In the genomic region with DNA sequence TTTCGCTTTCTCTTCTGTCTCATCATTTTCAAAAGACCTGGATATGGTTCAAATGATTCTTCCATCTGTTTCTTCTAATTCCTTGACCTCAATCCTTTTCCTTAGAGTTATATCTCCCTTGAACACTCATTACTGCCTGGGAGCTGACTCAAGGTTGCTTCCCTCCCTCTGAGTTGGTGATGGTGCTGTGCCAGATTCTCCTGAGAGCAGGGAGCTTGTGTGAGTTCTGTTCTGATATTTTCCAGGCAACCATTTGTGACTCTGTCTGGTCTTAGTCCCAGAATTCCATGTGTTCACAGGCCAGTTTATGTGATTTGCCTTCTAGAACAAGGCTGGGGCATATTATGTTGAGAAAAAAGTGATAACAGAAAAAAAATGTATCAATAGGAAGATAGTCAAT, we compare ENCODE assay signal across 20 cellular contexts.
DNase-seq lines count a peak whose midpoint lies in the region; ATAC-seq and TF ChIP-seq lines count a peak whose summit lies in the region.
"Had no signal": no experiment of that assay in that cellular context is flagged by ENCODE, and none has a peak within 500 bp of the region (broad histone marks: within the 10 kb centered on the region; RNA-seq: fewer than 3 reads in every experiment).

No MANE protein-coding gene starts in this region.

- H3K4me3 Mint-ChIP-seq in natural killer cell = no peak overlapping the region
- H3K4me3 Mint-ChIP-seq: activated CD4-positive, alpha-beta T cell treated with anti-CD3 and anti-CD28 coated beads, Interleukin-2, amount 10 ng/mL, durations not matched to agents 7 days and 5 days; activated naive CD8-positive, alpha-beta T cell treated with anti-CD3 and anti-CD28 coated beads, Interleukin-2, amount 10 ng/mL, durations not matched to agents 7 days and 5 days; activated T-cell treated with anti-CD3 and anti-CD28 coated beads, Interleukin-2, amount 50 U/mL, for 24 hours; B cell; memory B cell had no signal

- DNase-seq in Ammon's horn (ENCODE audit: low spot score) (peak; percentile 5), LHCN-M2 (ENCODE audit: low read depth) (peak; percentile 35), cardiac fibroblast (ENCODE audit: low read depth in 2 of 2) (peak; percentile 23), myocyte (ENCODE audit: low read depth) (peak; percentile 18), NOMO-1 treated with DMSO at 0.1 percent for 48 hours (lab: John Stamatoyannopoulos, UW; ENCODE audit: unreplicated experiment) (no peak), natural killer cell (no peak)
- DNase-seq: activated CD4-positive, alpha-beta T cell treated with anti-CD3 and anti-CD28 coated beads, Interleukin-2, amount 10 ng/mL, durations not matched to agents 7 days and 5 days; activated naive CD8-positive, alpha-beta T cell treated with anti-CD3 and anti-CD28 coated beads, Interleukin-2, amount 10 ng/mL, durations not matched to agents 7 days and 5 days; activated T-cell treated with anti-CD3 and anti-CD28 coated beads, Interleukin-2, amount 50 U/mL, for 24 hours; foreskin keratinocyte; NCI-H2029 treated with DMSO at 0.1 percent for 48 hours; NCI-H774; nucleus accumbens; SHP77; stomach; T1000 had no signal

- ATAC-seq in GM21786 (IDR thresholded peaks at IDR 0.05; ENCODE audit: unreplicated experiment) = no peak
- no peak for ATAC-seq in natural killer cell
- no peak for ATAC-seq in GM18858 (IDR thresholded peaks at IDR 0.05; ENCODE audit: unreplicated experiment)
- ATAC-seq: foreskin keratinocyte had no signal

- TF ChIP-seq CTCF in cardiac fibroblast (IDR thresholded peaks at IDR 0.05; ENCODE audit: low read depth, low read length) (no peak), natural killer cell (IDR thresholded peaks at IDR 0.05) (no peak)

- no peaks in the 10 kb centered on the region for H3K36me3 Mint-ChIP-seq in natural killer cell
- H3K36me3 Mint-ChIP-seq: activated naive CD8-positive, alpha-beta T cell treated with anti-CD3 and anti-CD28 coated beads, Interleukin-2, amount 10 ng/mL, durations not matched to agents 7 days and 5 days; memory B cell had no signal

- no peak overlapping the region for H3K27ac Mint-ChIP-seq in natural killer cell
- H3K27ac Mint-ChIP-seq: activated CD4-positive, alpha-beta T cell treated with anti-CD3 and anti-CD28 coated beads, Interleukin-2, amount 10 ng/mL, durations not matched to agents 7 days and 5 days; activated naive CD8-positive, alpha-beta T cell treated with anti-CD3 and anti-CD28 coated beads, Interleukin-2, amount 10 ng/mL, durations not matched to agents 7 days and 5 days; activated T-cell treated with anti-CD3 and anti-CD28 coated beads, Interleukin-2, amount 50 U/mL, for 24 hours; B cell; memory B cell had no signal

- H3K4me1 Mint-ChIP-seq in natural killer cell = no peaks in the 10 kb centered on the region
- H3K4me1 Mint-ChIP-seq: activated CD4-positive, alpha-beta T cell treated with anti-CD3 and anti-CD28 coated beads, Interleukin-2, amount 10 ng/mL, durations not matched to agents 7 days and 5 days; B cell; memory B cell had no signal

- H3K27me3 Mint-ChIP-seq in natural killer cell (ENCODE audit: low read depth in 2 of 2) = no peaks in the 10 kb centered on the region
- H3K27me3 Mint-ChIP-seq: activated CD4-positive, alpha-beta T cell treated with anti-CD3 and anti-CD28 coated beads, Interleukin-2, amount 10 ng/mL, durations not matched to agents 7 days and 5 days; activated naive CD8-positive, alpha-beta T cell treated with anti-CD3 and anti-CD28 coated beads, Interleukin-2, amount 10 ng/mL, durations not matched to agents 7 days and 5 days; activated T-cell treated with anti-CD3 and anti-CD28 coated beads, Interleukin-2, amount 50 U/mL, for 24 hours; B cell; memory B cell had no signal

- intact Hi-C loops in natural killer cell (cut with micrococcal nuclease) = no loop called here

- peaks cover 3 to 8% of the 10 kb centered on the region in 2 donors for H3K9me3 Mint-ChIP-seq in natural killer cell
- H3K9me3 Mint-ChIP-seq: activated CD4-positive, alpha-beta T cell treated with anti-CD3 and anti-CD28 coated beads, Interleukin-2, amount 10 ng/mL, durations not matched to agents 7 days and 5 days; memory B cell had no signal

- H3K4me3 ChIP-seq in cardiac fibroblast (replicated peaks in 1 of 2; ENCODE audit: low read depth in 2 of 2, low read length in 2 of 2) = no peak overlapping the region
- H3K4me3 ChIP-seq: stomach had no signal

Comparison
In these comparisons a context has a peak if more than half of its experiments do, and no peak if none do; other contexts are left out.
1. DNase-seq: peak in Ammon's horn (single experiment), LHCN-M2 (single experiment), cardiac fibroblast (2 of 2) and myocyte (single experiment); none in NOMO-1 treated with DMSO at 0.1 percent for 48 hours (single experiment) and natural killer cell (single experiment).